ENCODE assay signal across 10 cellular contexts in genomic region chr14:73424453-73424852, GRCh38. TPM values are rescaled to one million over a fixed set of nuclear protein-coding genes. Genes with fewer than 3 reads are reported as not detected.
A peak's percentile ranks its signal among the peaks of the same experiment; 100 is the strongest.
DNase-seq lines count a peak whose midpoint lies in the region; ATAC-seq and TF ChIP-seq lines count a peak whose summit lies in the region.
"Had no signal": no experiment of that assay in that cellular context is flagged by ENCODE, and none has a peak within 500 bp of the region (broad histone marks: within the 10 kb centered on the region; RNA-seq: fewer than 3 reads in every experiment).

No MANE protein-coding gene starts in this region.

- H3K4me2 ChIP-seq in BLaER1, result peak overlapping the region; percentile 34; the same call in 1 of the 2 replicates

- H3K9me3 ChIP-seq in BLaER1, result no peaks in the 10 kb centered on the region

- peaks cover 21% of the 10 kb centered on the region for H3K4me1 ChIP-seq in BLaER1

- no peak overlapping the region for H3K27ac ChIP-seq in BLaER1

- H4K20me1 ChIP-seq in BLaER1, result peaks cover 61% of the 10 kb centered on the region

- H3K36me3 Mint-ChIP-seq in mesothelial cell of epicardium, result peaks cover 10% of the 10 kb centered on the region

- no peaks in the 10 kb centered on the region for H3K9me3 Mint-ChIP-seq in mesothelial cell of epicardium
- H3K9me3 Mint-ChIP-seq: T-helper 1 cell treated with Interleukin-12 subunit alpha and Interleukin-12 subunit beta and Interleukin-4 antibody, amounts not matched to agents 30 μg/mL and 1 μg/mL, for 36 hours had no signal

- peak overlapping the region; percentile 23 for H3K27ac Mint-ChIP-seq in mesothelial cell of epicardium
- H3K27ac Mint-ChIP-seq: T-helper 1 cell treated with Interleukin-12 subunit alpha and Interleukin-12 subunit beta and Interleukin-4 antibody, amounts not matched to agents 30 μg/mL and 1 μg/mL, for 36 hours had no signal

- no peak overlapping the region for H3K4me3 Mint-ChIP-seq in mesothelial cell of epicardium
- H3K4me3 Mint-ChIP-seq: T-helper 1 cell treated with Interleukin-12 subunit alpha and Interleukin-12 subunit beta and Interleukin-4 antibody, amounts not matched to agents 30 μg/mL and 1 μg/mL, for 36 hours had no signal

- H3K36me3 ChIP-seq in BLaER1, result peaks cover 30% of the 10 kb centered on the region

- DNase-seq in MV-4-11 (lab: John Stamatoyannopoulos, UW) (peak; percentile 82), brain pericyte (ENCODE audit: low read depth, low spot score) (peak; percentile 27), mesothelial cell of epicardium (ENCODE audit: low spot score in 2 of 2, unreplicated experiment in 2 of 2) (no peak), posterior cingulate gyrus (no peak), erythroblast (lab: John Stamatoyannopoulos, UW) (no peak), SHP77 treated with DMSO at 0.1 percent for 48 hours (lab: John Stamatoyannopoulos, UW) (no peak)
- DNase-seq: NCI-H526 had no signal

- intact Hi-C loops in posterior cingulate gyrus (cut with DNase I), result no loop called here

- H3K4me1 Mint-ChIP-seq in mesothelial cell of epicardium, result peaks cover 14% of the 10 kb centered on the region

- no peaks in the 10 kb centered on the region for H3K27me3 ChIP-seq in BLaER1

- ATAC-seq in HG03565 (IDR thresholded peaks at IDR 0.05; ENCODE audit: unreplicated experiment), result no peak

- no peak for TF ChIP-seq CTCF in mesothelial cell of epicardium (IDR thresholded peaks at IDR 0.05; ENCODE audit: unreplicated experiment)

- H3K4me3 ChIP-seq in BLaER1, result no peak overlapping the region

- no peaks in the 10 kb centered on the region for H3K27me3 Mint-ChIP-seq in mesothelial cell of epicardium (ENCODE audit: low read depth)

- no peak overlapping the region for H3K9ac ChIP-seq in BLaER1

- TF ChIP-seq POLR2A in erythroblast (IDR thresholded peaks at IDR 0.05; ENCODE audit: low read length), result no peak

RNA-seq across cellular contexts. Expression of gene NUMB, which starts 33.9 kb away (rescaled TPM):
- 85.8 to 89.8 TPM (median 88.0 TPM) in 3 replicates for total RNA-seq in mesothelial cell of epicardium

Comparison
In these comparisons a context has a peak if more than half of its experiments do, and no peak if none do; other contexts are left out.
1. DNase-seq: peak in MV-4-11 (single experiment) and brain pericyte (single experiment); none in mesothelial cell of epicardium (0 of 2), posterior cingulate gyrus (0 of 10), erythroblast (0 of 2) and SHP77 treated with DMSO at 0.1 percent for 48 hours (single experiment).